ENCODE assay signal across 15 cellular contexts in the genomic region with DNA sequence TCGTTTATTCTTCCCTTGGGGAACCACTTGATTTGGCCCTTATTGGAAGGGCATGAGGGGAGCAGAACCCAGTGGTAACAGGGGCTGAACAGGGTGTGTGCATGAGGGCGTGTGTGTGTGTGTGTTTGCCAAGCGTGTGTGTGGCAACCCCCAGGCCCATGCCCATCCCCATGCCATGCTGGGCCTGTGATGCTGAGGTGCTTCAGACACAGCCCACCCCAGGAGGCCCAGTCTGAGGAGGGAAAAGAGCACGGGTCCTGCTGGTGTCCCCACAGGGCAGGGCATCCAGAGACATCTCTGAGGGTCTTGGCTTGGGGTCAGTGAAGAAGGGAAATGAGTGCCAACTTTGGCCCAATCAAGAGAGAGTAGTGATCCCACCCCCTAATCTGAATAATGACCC.
DNase-seq lines count a peak whose midpoint lies in the region; ATAC-seq and TF ChIP-seq lines count a peak whose summit lies in the region.
"Had no signal": no experiment of that assay in that cellular context is flagged by ENCODE, and none has a peak within 500 bp of the region (broad histone marks: within the 10 kb centered on the region; RNA-seq: fewer than 3 reads in every experiment).

No MANE protein-coding gene starts in this region.

- no peak for TF ChIP-seq POLR2A in spleen (IDR thresholded peaks at IDR 0.05)

- 78% methylated on average over 4 of the region's 4 CpGs for WGBS in mesenchymal stem cell
- WGBS in spleen, 5 donors: 44 to 93% (median 74%) methylated on average over 4 of the region's 4 CpGs

- H2BK120ac ChIP-seq in mesenchymal stem cell (ENCODE audit: low read depth, low read length): no peak overlapping the region

- no peaks in the 10 kb centered on the region for H3K4me1 Mint-ChIP-seq in natural killer cell treated with Interleukin-12 subunit alpha and Interleukin-12 subunit beta and Interleukin-15 and Interleukin-18, amount 100 ng/mL, for 72 hours (ENCODE audit: low read depth in 2 of 2)
- H3K4me1 Mint-ChIP-seq in natural killer cell: no peaks in the 10 kb centered on the region
- peaks cover 11 to 33% of the 10 kb centered on the region in 2 donors for H3K4me1 Mint-ChIP-seq in stimulated activated naive B cell treated with anti-CD40 and anti-IgM and Interleukin-4, amounts not matched to agents 10 μg/mL and 1 μg/mL and 100 μg/mL, for 72 hours
- H3K4me1 Mint-ChIP-seq: H9 had no signal

- no peak overlapping the region for H3K4me3 Mint-ChIP-seq in natural killer cell treated with Interleukin-12 subunit alpha and Interleukin-12 subunit beta and Interleukin-15 and Interleukin-18, amount 100 ng/mL, for 72 hours
- no peak overlapping the region for H3K4me3 Mint-ChIP-seq in natural killer cell
- no peak overlapping the region for H3K4me3 Mint-ChIP-seq in stimulated activated naive B cell treated with anti-CD40 and anti-IgM and Interleukin-4, amounts not matched to agents 10 μg/mL and 1 μg/mL and 100 μg/mL, for 72 hours
- H3K4me3 Mint-ChIP-seq: CD4-positive, alpha-beta T cell; H9 had no signal

- no peak overlapping the region for H2BK15ac ChIP-seq in mesenchymal stem cell (ENCODE audit: low read depth, poor library complexity, severe bottlenecking)

- H3K18ac ChIP-seq in mesenchymal stem cell (ENCODE audit: low read depth in 1 of 2, low read length in 2 of 2): no peak overlapping the region

- DNase-seq in natural killer cell treated with Interleukin-12 subunit alpha and Interleukin-12 subunit beta and Interleukin-15 and Interleukin-18, amount 100 ng/mL, for 72 hours (ENCODE audit: low spot score): no peak
- DNase-seq in natural killer cell (no peak), mesenchymal stem cell (no peak), spleen (no peak)
- DNase-seq in stimulated activated naive B cell treated with anti-CD40 and anti-IgM and Interleukin-4, amounts not matched to agents 10 μg/mL and 1 μg/mL and 100 μg/mL, for 72 hours: no peak
- DNase-seq: AML-193; Caco-2; CD4-positive, alpha-beta T cell; GOT3; H9 had no signal

- H2AK5ac ChIP-seq in mesenchymal stem cell (ENCODE audit: low read length, severe bottlenecking): no peak overlapping the region

- H3K4me2 ChIP-seq in mesenchymal stem cell (ENCODE audit: low read length, poor library complexity, severe bottlenecking): no peak overlapping the region
- H3K4me2 ChIP-seq: A549 had no signal

- H3K27ac Mint-ChIP-seq in natural killer cell treated with Interleukin-12 subunit alpha and Interleukin-12 subunit beta and Interleukin-15 and Interleukin-18, amount 100 ng/mL, for 72 hours: no peak overlapping the region
- H3K27ac Mint-ChIP-seq in natural killer cell: no peak overlapping the region
- peak overlapping the region; percentile 51 for H3K27ac Mint-ChIP-seq in stimulated activated naive B cell treated with anti-CD40 and anti-IgM and Interleukin-4, amounts not matched to agents 10 μg/mL and 1 μg/mL and 100 μg/mL, for 72 hours
- H3K27ac Mint-ChIP-seq: CD4-positive, alpha-beta T cell had no signal

- intact Hi-C loops in natural killer cell (cut with micrococcal nuclease): no loop called here
- intact Hi-C loops in spleen (cut with DNase I; ENCODE audit: low total_unique reads): no loop called here

- H3K9me3 ChIP-seq in mesenchymal stem cell (ENCODE audit: control insufficient read depth, low read length) (no peaks in the 10 kb centered on the region), spleen (no peaks in the 10 kb centered on the region)
- H3K9me3 ChIP-seq: A549, Caco-2 had no signal

- no peak overlapping the region for H2BK5ac ChIP-seq in mesenchymal stem cell (ENCODE audit: low read depth, low read length, poor library complexity, severe bottlenecking)

- H3K79me1 ChIP-seq in mesenchymal stem cell (replicated peaks; ENCODE audit: low read length, poor library complexity, severe bottlenecking): no peaks in the 10 kb centered on the region

- no peak overlapping the region for H3K23ac ChIP-seq in mesenchymal stem cell (ENCODE audit: low read length in 2 of 2)

- H3K9ac ChIP-seq in mesenchymal stem cell (ENCODE audit: low read length): no peak overlapping the region

- no peak overlapping the region for H4K8ac ChIP-seq in mesenchymal stem cell (ENCODE audit: low read length)

- peaks cover 0 to 6% of the 10 kb centered on the region in 2 donors for H3K27me3 Mint-ChIP-seq in natural killer cell treated with Interleukin-12 subunit alpha and Interleukin-12 subunit beta and Interleukin-15 and Interleukin-18, amount 100 ng/mL, for 72 hours
- H3K27me3 Mint-ChIP-seq in natural killer cell (ENCODE audit: low read depth in 2 of 2): no peaks in the 10 kb centered on the region
- peaks cover 5% of the 10 kb centered on the region in 2 donors for H3K27me3 Mint-ChIP-seq in stimulated activated naive B cell treated with anti-CD40 and anti-IgM and Interleukin-4, amounts not matched to agents 10 μg/mL and 1 μg/mL and 100 μg/mL, for 72 hours
- H3K27me3 Mint-ChIP-seq: CD4-positive, alpha-beta T cell had no signal

- no peak overlapping the region for H2AFZ ChIP-seq in mesenchymal stem cell (ENCODE audit: low read depth, low read length)

- H3K27me3 ChIP-seq in mesenchymal stem cell (ENCODE audit: control insufficient read depth in 1 of 2, insufficient read depth in 1 of 2, low read length in 2 of 2) (peaks cover 0 to 11% of the 10 kb centered on the region in 2 experiments), spleen (replicated peaks in 1 of 7) (no peaks in the 10 kb centered on the region)

- peak overlapping the region in 1 of 2 experiments; percentile 26 for H3K14ac ChIP-seq in mesenchymal stem cell (ENCODE audit: low read length in 2 of 2)

- H2BK12ac ChIP-seq in mesenchymal stem cell (ENCODE audit: low read length in 2 of 2): no peak overlapping the region

- H3K4me1 ChIP-seq in mesenchymal stem cell (ENCODE audit: control insufficient read depth, insufficient read depth, low read depth, low read length) (no peaks in the 10 kb centered on the region), spleen (peaks cover 0 to 12% (median 0%) of the 10 kb centered on the region in 6 donors)
- H3K4me1 ChIP-seq: A549, Caco-2 had no signal

- H4K91ac ChIP-seq in mesenchymal stem cell (ENCODE audit: low read length): peak overlapping the region; percentile 12

- no peaks in the 10 kb centered on the region for H3K9me3 Mint-ChIP-seq in natural killer cell treated with Interleukin-12 subunit alpha and Interleukin-12 subunit beta and Interleukin-15 and Interleukin-18, amount 100 ng/mL, for 72 hours
- H3K9me3 Mint-ChIP-seq in natural killer cell: no peaks in the 10 kb centered on the region
- peaks cover 2 to 3% of the 10 kb centered on the region in 2 donors for H3K9me3 Mint-ChIP-seq in stimulated activated naive B cell treated with anti-CD40 and anti-IgM and Interleukin-4, amounts not matched to agents 10 μg/mL and 1 μg/mL and 100 μg/mL, for 72 hours
- H3K9me3 Mint-ChIP-seq: CD4-positive, alpha-beta T cell had no signal

- H3K36me3 Mint-ChIP-seq in natural killer cell treated with Interleukin-12 subunit alpha and Interleukin-12 subunit beta and Interleukin-15 and Interleukin-18, amount 100 ng/mL, for 72 hours: no peaks in the 10 kb centered on the region
- H3K36me3 Mint-ChIP-seq in natural killer cell: no peaks in the 10 kb centered on the region
- H3K36me3 Mint-ChIP-seq in stimulated activated naive B cell treated with anti-CD40 and anti-IgM and Interleukin-4, amounts not matched to agents 10 μg/mL and 1 μg/mL and 100 μg/mL, for 72 hours: peaks cover 0 to 6% of the 10 kb centered on the region in 2 donors

- TF ChIP-seq CTCF in natural killer cell (IDR thresholded peaks at IDR 0.05) (no peak), spleen (IDR thresholded peaks at IDR 0.05 in 8 of 11, conservative IDR thresholded peaks at IDR 0.05 in 3 of 11) (no peak)

- no peak overlapping the region for H3K4ac ChIP-seq in mesenchymal stem cell (ENCODE audit: low read depth in 1 of 2, low read length in 2 of 2)

- H3K36me3 ChIP-seq in mesenchymal stem cell (ENCODE audit: control insufficient read depth in 1 of 2, insufficient read depth in 2 of 2, low read depth in 1 of 2, low read length in 2 of 2): no peaks in the 10 kb centered on the region
- no peaks in the 10 kb centered on the region for H3K36me3 ChIP-seq in spleen

- no peak overlapping the region for H3K4me3 ChIP-seq in mesenchymal stem cell (ENCODE audit: insufficient read depth in 1 of 2, low read depth in 1 of 2, low read length in 2 of 2)
- no peak overlapping the region for H3K4me3 ChIP-seq in spleen
- H3K4me3 ChIP-seq: A549 had no signal

- H3K27ac ChIP-seq in mesenchymal stem cell (ENCODE audit: low read length, poor library complexity, severe bottlenecking): no peak overlapping the region
- H3K27ac ChIP-seq in spleen: no peak overlapping the region
- H3K27ac ChIP-seq: 22Rv1, A549, C4-2B had no signal

- peak; percentile 31 to 37 for ATAC-seq in natural killer cell treated with Interleukin-12 subunit alpha and Interleukin-12 subunit beta and Interleukin-15 and Interleukin-18, amount 100 ng/mL, for 72 hours
- ATAC-seq in natural killer cell (no peak), HG03442 (IDR thresholded peaks at IDR 0.05; ENCODE audit: unreplicated experiment) (no peak), GM21515 (IDR thresholded peaks at IDR 0.05; ENCODE audit: unreplicated experiment) (no peak)
- no peak for ATAC-seq in stimulated activated naive B cell treated with anti-CD40 and anti-IgM and Interleukin-4, amounts not matched to agents 10 μg/mL and 1 μg/mL and 100 μg/mL, for 72 hours (replicated peaks)
- ATAC-seq: A549 had no signal

Comparison
In these comparisons a context has a peak if more than half of its experiments do, and no peak if none do; other contexts are left out.
1. ATAC-seq: peak in natural killer cell treated with Interleukin-12 subunit alpha and Interleukin-12 subunit beta and Interleukin-15 and Interleukin-18, amount 100 ng/mL, for 72 hours (2 of 2); none in natural killer cell (0 of 3), stimulated activated naive B cell treated with anti-CD40 and anti-IgM and Interleukin-4, amounts not matched to agents 10 μg/mL and 1 μg/mL and 100 μg/mL, for 72 hours (0 of 2), HG03442 (single experiment) and GM21515 (single experiment).